ENCODE assay signal across 8 cellular contexts in the genomic region with DNA sequence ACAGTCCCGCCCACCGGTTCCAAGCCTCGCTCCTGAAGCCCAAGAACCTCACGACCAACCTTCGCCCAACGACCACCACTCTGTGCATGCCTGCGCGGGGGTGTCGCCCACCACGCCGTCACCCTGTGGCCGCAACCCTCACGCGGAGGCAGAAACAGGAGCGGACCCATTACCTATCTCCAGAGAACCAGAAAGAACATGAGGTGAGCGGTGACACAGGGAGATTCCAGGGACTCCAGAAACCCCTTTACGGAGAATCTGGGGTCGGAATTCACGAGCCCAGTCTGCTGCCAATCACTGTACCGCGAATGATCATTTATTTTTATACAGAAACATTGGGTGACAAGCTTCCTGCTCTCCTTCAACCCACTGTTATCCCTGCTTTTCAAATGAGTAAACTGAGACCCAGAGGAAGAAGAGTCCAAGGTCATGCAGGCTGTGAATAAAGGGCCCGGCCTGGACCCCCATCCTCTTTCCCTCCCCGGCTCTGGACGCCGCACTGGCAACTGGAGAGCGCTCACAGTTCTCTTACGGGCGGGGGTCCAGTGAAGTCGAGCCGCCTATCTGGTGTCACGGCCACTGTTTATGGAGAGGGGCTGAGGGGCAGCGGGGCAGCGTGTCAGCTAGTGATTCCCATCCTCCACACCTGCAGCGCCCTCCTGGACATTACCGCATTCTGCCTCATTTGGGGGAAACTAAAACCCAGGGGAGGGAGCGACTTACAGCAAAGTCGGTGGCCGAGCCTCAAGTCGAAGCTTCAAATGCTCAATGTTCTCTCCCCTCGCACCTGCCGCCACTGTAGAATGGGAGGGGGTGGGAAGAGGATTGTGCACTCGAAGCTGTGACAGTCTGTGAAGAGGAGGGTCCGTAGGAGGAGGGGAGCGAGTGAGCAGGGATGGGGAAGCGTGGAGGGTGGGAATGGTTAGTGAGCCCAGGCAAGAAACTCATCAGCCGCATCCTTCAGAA. TPM values are rescaled to one million over a fixed set of nuclear protein-coding genes. Genes with fewer than 3 reads are reported as not detected.
DNase-seq lines count a peak whose midpoint lies in the region; ATAC-seq and TF ChIP-seq lines count a peak whose summit lies in the region.

No MANE protein-coding gene starts in this region.

- no peaks in the 10 kb centered on the region for H3K9me3 Mint-ChIP-seq in activated CD8-positive, alpha-beta memory T cell treated with anti-CD3 and anti-CD28 coated beads, Interleukin-2, amount 10 ng/mL, durations not matched to agents 7 days and 5 days (ENCODE audit: low read depth)
- no peaks in the 10 kb centered on the region for H3K9me3 Mint-ChIP-seq in activated T-cell treated with anti-CD3 and anti-CD28 coated beads, Interleukin-2, amount 50 U/mL, for 4 hours
- H3K9me3 Mint-ChIP-seq in immature natural killer cell: peaks cover 0 to 4% (median 0%) of the 10 kb centered on the region in 6 donors

- no peaks in the 10 kb centered on the region for H3K9me3 ChIP-seq in tibial artery

- peaks cover 0 to 38% (median 36%) of the 10 kb centered on the region in 4 donors for H3K4me1 ChIP-seq in tibial artery

- H3K4me3 Mint-ChIP-seq in activated CD8-positive, alpha-beta memory T cell treated with anti-CD3 and anti-CD28 coated beads, Interleukin-2, amount 10 ng/mL, durations not matched to agents 7 days and 5 days: peak overlapping the region; percentile 61
- H3K4me3 Mint-ChIP-seq in activated T-cell treated with anti-CD3 and anti-CD28 coated beads, Interleukin-2, amount 50 U/mL, for 4 hours: peak overlapping the region; percentile 86
- peak overlapping the region; percentile 72 to 89 (median 85) for H3K4me3 Mint-ChIP-seq in immature natural killer cell

- peaks cover 42% of the 10 kb centered on the region for H3K27me3 Mint-ChIP-seq in activated CD8-positive, alpha-beta memory T cell treated with anti-CD3 and anti-CD28 coated beads, Interleukin-2, amount 10 ng/mL, durations not matched to agents 7 days and 5 days
- H3K27me3 Mint-ChIP-seq in activated T-cell treated with anti-CD3 and anti-CD28 coated beads, Interleukin-2, amount 50 U/mL, for 4 hours (ENCODE audit: low read depth): peaks cover 51% of the 10 kb centered on the region
- peaks cover 21 to 34% (median 27%) of the 10 kb centered on the region in 3 donors for H3K27me3 Mint-ChIP-seq in immature natural killer cell (ENCODE audit: low read depth in 3 of 3)

- H3K27ac Mint-ChIP-seq in activated CD8-positive, alpha-beta memory T cell treated with anti-CD3 and anti-CD28 coated beads, Interleukin-2, amount 10 ng/mL, durations not matched to agents 7 days and 5 days: no peak overlapping the region
- no peak overlapping the region for H3K27ac Mint-ChIP-seq in immature natural killer cell

- CTCF ChIA-PET in activated CD8-positive, alpha-beta memory T cell treated with anti-CD3 and anti-CD28 coated beads, Interleukin-2, amount 10 ng/mL, durations not matched to agents 7 days and 5 days (lab: Charles Lee): interaction anchor here (0.8 to 6.4 kb wide), 9 partner anchors 9 to 417 kb away, joined by 3 to 65 read pairs (median 5); partner anchors contain the start of gene TRIM54

- TF ChIP-seq CTCF in tibial artery (IDR thresholded peaks at IDR 0.05): no peak

- no peak for DNase-seq in activated CD8-positive, alpha-beta memory T cell treated with anti-CD3 and anti-CD28 coated beads, Interleukin-2, amount 10 ng/mL, durations not matched to agents 7 days and 5 days
- no peak for DNase-seq in activated CD8-positive, alpha-beta memory T cell treated with anti-CD3 and anti-CD28 coated beads, Interleukin-2, amount 50 U/mL, for 4 hours
- no peak for DNase-seq in activated T-cell treated with anti-CD3 and anti-CD28 coated beads, Interleukin-2, amount 50 U/mL, for 4 hours
- DNase-seq in immature natural killer cell (no peak), tibial artery (no peak), NOMO-1 treated with dmso at 0.1 percent for 144 hours (lab: John Stamatoyannopoulos, UW; ENCODE audit: unreplicated experiment) (no peak), NCI-H446 treated with DMSO at 0.1 percent for 48 hours (lab: John Stamatoyannopoulos, UW) (no peak)

- H3K4me1 Mint-ChIP-seq in activated CD8-positive, alpha-beta memory T cell treated with anti-CD3 and anti-CD28 coated beads, Interleukin-2, amount 10 ng/mL, durations not matched to agents 7 days and 5 days: peaks cover 22% of the 10 kb centered on the region
- H3K4me1 Mint-ChIP-seq in activated T-cell treated with anti-CD3 and anti-CD28 coated beads, Interleukin-2, amount 50 U/mL, for 4 hours (ENCODE audit: low read depth): peaks cover 33% of the 10 kb centered on the region
- H3K4me1 Mint-ChIP-seq in immature natural killer cell: peaks cover 32 to 33% of the 10 kb centered on the region in 2 donors

- H3K27me3 ChIP-seq in tibial artery: peaks cover 0 to 88% of the 10 kb centered on the region in 2 donors

- H3K27ac ChIP-seq in tibial artery: no peak overlapping the region

- H3K36me3 ChIP-seq in tibial artery: no peaks in the 10 kb centered on the region

- intact Hi-C loops in tibial artery (cut with DNase I; ENCODE audit: low total_unique reads): no loop called here

- peak overlapping the region; percentile 46 to 48 for H3K4me3 ChIP-seq in tibial artery

- ATAC-seq in activated CD8-positive, alpha-beta memory T cell treated with anti-CD3 and anti-CD28 coated beads, Interleukin-2, amount 10 ng/mL, durations not matched to agents 7 days and 5 days: no peak
- no peak for ATAC-seq in activated T-cell treated with anti-CD3 and anti-CD28 coated beads, Interleukin-2, amount 50 U/mL, for 4 hours
- no peak for ATAC-seq in HG02571 (IDR thresholded peaks at IDR 0.05; ENCODE audit: unreplicated experiment)

- no peaks in the 10 kb centered on the region for H3K36me3 Mint-ChIP-seq in activated CD8-positive, alpha-beta memory T cell treated with anti-CD3 and anti-CD28 coated beads, Interleukin-2, amount 10 ng/mL, durations not matched to agents 7 days and 5 days
- H3K36me3 Mint-ChIP-seq in activated T-cell treated with anti-CD3 and anti-CD28 coated beads, Interleukin-2, amount 50 U/mL, for 4 hours (ENCODE audit: insufficient read depth): no peaks in the 10 kb centered on the region
- no peaks in the 10 kb centered on the region for H3K36me3 Mint-ChIP-seq in immature natural killer cell

RNA-seq across cellular contexts. Expression of gene SLC30A3, which starts 0.7 kb away (rescaled TPM):
- total RNA-seq in activated CD8-positive, alpha-beta memory T cell treated with anti-CD3 and anti-CD28 coated beads, Interleukin-2, amount 10 ng/mL, durations not matched to agents 7 days and 5 days: under 1 TPM; 0.38 to 0.47 TPM
- under 1 TPM; 0.15 to 0.43 (median 0.18) TPM for total RNA-seq in activated T-cell treated with anti-CD3 and anti-CD28 coated beads, Interleukin-2, amount 50 U/mL, for 4 hours
- polyA plus RNA-seq in immature natural killer cell: not detected

RNA-seq across cellular contexts. Expression of gene DNAJC5G, which starts 11.7 kb away (rescaled TPM):
- total RNA-seq in activated CD8-positive, alpha-beta memory T cell treated with anti-CD3 and anti-CD28 coated beads, Interleukin-2, amount 10 ng/mL, durations not matched to agents 7 days and 5 days: not detected
- not detected for total RNA-seq in activated T-cell treated with anti-CD3 and anti-CD28 coated beads, Interleukin-2, amount 50 U/mL, for 4 hours
- not detected for polyA plus RNA-seq in immature natural killer cell

RNA-seq across cellular contexts. Expression of gene TRIM54, which starts 18.7 kb away (rescaled TPM):
- total RNA-seq in activated CD8-positive, alpha-beta memory T cell treated with anti-CD3 and anti-CD28 coated beads, Interleukin-2, amount 10 ng/mL, durations not matched to agents 7 days and 5 days: under 1 TPM in 1 of 2 experiments, not detected in 1; 0.28 TPM
- total RNA-seq in activated T-cell treated with anti-CD3 and anti-CD28 coated beads, Interleukin-2, amount 50 U/mL, for 4 hours: under 1 TPM; 0.21 to 0.40 (median 0.22) TPM
- under 1 TPM; 0.12 to 0.49 (median 0.48) TPM for polyA plus RNA-seq in immature natural killer cell

RNA-seq across cellular contexts. Expression of gene UCN, which starts 44.7 kb away (rescaled TPM):
- 1 to 10 TPM; 1.1 to 2.6 TPM for total RNA-seq in activated CD8-positive, alpha-beta memory T cell treated with anti-CD3 and anti-CD28 coated beads, Interleukin-2, amount 10 ng/mL, durations not matched to agents 7 days and 5 days
- 1 to 10 TPM in 1 of 3 donors, under 1 TPM in 2; 0.71 to 1.1 (median 0.78) TPM for total RNA-seq in activated T-cell treated with anti-CD3 and anti-CD28 coated beads, Interleukin-2, amount 50 U/mL, for 4 hours
- polyA plus RNA-seq in immature natural killer cell: under 1 TPM in 1 of 3 donors, not detected in 2; 0.66 TPM

RNA-seq across cellular contexts. Expression of gene CAD, which starts 46.4 kb away (rescaled TPM):
- total RNA-seq in activated CD8-positive, alpha-beta memory T cell treated with anti-CD3 and anti-CD28 coated beads, Interleukin-2, amount 10 ng/mL, durations not matched to agents 7 days and 5 days: 10 to 100 TPM; 78.6 to 99.5 TPM
- total RNA-seq in activated T-cell treated with anti-CD3 and anti-CD28 coated beads, Interleukin-2, amount 50 U/mL, for 4 hours: 100 to 1,000 TPM; 162 to 201 (median 185) TPM
- 10 to 100 TPM in 1 of 3 donors, 1 to 10 TPM in 2; 6.9 to 17.8 (median 8.5) TPM for polyA plus RNA-seq in immature natural killer cell
